Comparison of ENCODE assay signal across 8 cellular contexts in genomic region chr6:26216015-26216885, GRCh38.
DNase-seq lines count a peak whose midpoint lies in the region; ATAC-seq, FAIRE-seq and TF ChIP-seq lines count a peak whose summit lies in the region.

No MANE protein-coding gene starts in this region.

- in situ Hi-C loops in HepG2 (cut with HindIII; ENCODE audit: extremely low pct_ligation_motif_present, low pct_unique_long_range_greater_than_20kb) = no loop called here

- 5 to 8% methylated on average over 41 of the region's 41 CpGs for WGBS in ectodermal cell, 2 experiments
- 2% methylated on average over 39 of the region's 41 CpGs for WGBS in HepG2 (ENCODE audit: low lambda C conversion rate)

- H3K36me3 Mint-ChIP-seq in activated CD4-positive, alpha-beta T cell treated with anti-CD3 and anti-CD28 coated beads, Interleukin-2, amount 10 ng/mL, durations not matched to agents 24 days and 14 days (ENCODE audit: low read depth) = no peaks in the 10 kb centered on the region

- TF ChIP-seq CTCF in BJ (IDR thresholded peaks at IDR 0.05; ENCODE audit: insufficient read depth, low read depth, low read length) (no peak), HepG2 (CRISPR knock-in tag; IDR thresholded peaks at IDR 0.05) (no peak)

- no peaks in the 10 kb centered on the region for H3K9me3 ChIP-seq in ectodermal cell (ENCODE audit: control insufficient read depth, low read length)
- no peaks in the 10 kb centered on the region for H3K9me3 ChIP-seq in HepG2 (ENCODE audit: low read length)

- H3K27ac Mint-ChIP-seq in activated CD4-positive, alpha-beta T cell treated with anti-CD3 and anti-CD28 coated beads, Interleukin-2, amount 10 ng/mL, durations not matched to agents 24 days and 14 days = no peak overlapping the region

- CTCF ChIA-PET in BJ (lab: Yijun Ruan, JAX) (interaction anchor here (0.7 to 2.3 kb wide), 13 partner anchors 9 to 380 kb away, joined by 3 to 9 read pairs (median 4); a partner anchor contains a TSS), HepG2 (lab: Yijun Ruan, JAX; ENCODE audit: low intra/inter-chr PET ratio, low total read pairs) (interaction anchor here (1.6 kb wide), 1 partner anchor 41 kb away, joined by 6 read pairs; no protein-coding TSS in a partner anchor)

- FAIRE-seq in HepG2 (lab: Jason Lieb, UNC) = peak; percentile 86

- TF ChIP-seq EP300 in HepG2 (IDR thresholded peaks at IDR 0.05; ENCODE audit: low read depth in 2 of 2, low read length in 2 of 2) (peak in 1 of 2 experiments; percentile 48; a peak in 1 of 4 replicates), HepG2 (CRISPR knock-in tag; IDR thresholded peaks at IDR 0.05; ENCODE audit: borderline replicate concordance) (peak; percentile 57; the same call in 1 of the 2 replicates)

- POLR2A ChIA-PET in BJ (lab: Charles Lee) = interaction anchor here (0.5 to 3.0 kb wide), 29 partner anchors 8 to 1677 kb away, joined by 3 to 74 read pairs (median 10); a partner anchor contains a TSS
- POLR2A ChIA-PET in HepG2 (lab: Yijun Ruan, JAX) = interaction anchor here (0.7 to 6.1 kb wide), 55 partner anchors 8 to 1678 kb away, joined by 3 to 336 read pairs (median 6); partner anchors contain the start of gene HMGN4

- peak; percentile 97 to 99 for TF ChIP-seq POLR2A in HepG2 (IDR thresholded peaks at IDR 0.05; ENCODE audit: insufficient read depth in 1 of 2, low read depth in 2 of 2, low read length in 2 of 2)

- peak; percentile 26; the same call in 1 of the 2 replicates for TF ChIP-seq RAD21 in HepG2 (CRISPR knock-in tag; IDR thresholded peaks at IDR 0.05)

- BruUV-seq in HepG2 (replicated peaks; lab: Mats Ljungman, UMichigan) = TSS peak; percentile 95

- intact Hi-C loops in activated CD4-positive, alpha-beta T cell treated with anti-CD3 and anti-CD28 coated beads, Interleukin-2, amount 10 ng/mL, durations not matched to agents 24 days and 14 days (cut with micrococcal nuclease) = loop anchor here (1.0 to 2.0 kb wide), 8 partner anchors 8 to 92 kb away; a partner anchor contains a TSS
- intact Hi-C loops in HepG2 (cut with micrococcal nuclease; ENCODE audit: unreplicated experiment) = loop anchor here (1.0 to 5.0 kb wide), 7 partner anchors 11 to 159 kb away; a partner anchor contains a TSS

- H3K27ac ChIP-seq in ectodermal cell (ENCODE audit: insufficient read depth, low read depth, low read length, poor library complexity, severe bottlenecking) (peak overlapping the region; percentile 99), HepG2 (ENCODE audit: extremely low read length, insufficient read depth, low read length) (peak overlapping the region; percentile 89)

- no peak overlapping the region for H2AFZ ChIP-seq in HepG2 (ENCODE audit: low read length)

- no peak overlapping the region for H3K4me3 Mint-ChIP-seq in activated CD4-positive, alpha-beta T cell treated with anti-CD3 and anti-CD28 coated beads, Interleukin-2, amount 10 ng/mL, durations not matched to agents 24 days and 14 days

- no peaks in the 10 kb centered on the region for H4K20me1 ChIP-seq in HepG2 (ENCODE audit: insufficient read depth, low read length)

- H3K4me1 ChIP-seq in ectodermal cell (ENCODE audit: control insufficient read depth, insufficient read depth, low read length) = peaks cover 3% of the 10 kb centered on the region
- peaks cover 30% of the 10 kb centered on the region for H3K4me1 ChIP-seq in HepG2 (ENCODE audit: insufficient read depth, low read length)

- H3K36me3 ChIP-seq in BJ (ENCODE audit: control insufficient read depth, insufficient read depth, low read length) (no peaks in the 10 kb centered on the region), ectodermal cell (ENCODE audit: control insufficient read depth, insufficient read depth, low read length) (no peaks in the 10 kb centered on the region), HepG2 (replicated peaks in 1 of 2; ENCODE audit: control insufficient read depth in 1 of 2, insufficient read depth in 2 of 2, low read length in 2 of 2) (no peaks in the 10 kb centered on the region)

- peaks cover 27% of the 10 kb centered on the region for H3K4me1 Mint-ChIP-seq in activated CD4-positive, alpha-beta T cell treated with anti-CD3 and anti-CD28 coated beads, Interleukin-2, amount 10 ng/mL, durations not matched to agents 24 days and 14 days

- peak overlapping the region; percentile 91 for H3K4me2 ChIP-seq in HepG2 (ENCODE audit: low read depth, low read length)

- peak overlapping the region; percentile 59 for H3K4me3 ChIP-seq in BJ (ENCODE audit: low read depth, low read length)
- H3K4me3 ChIP-seq in ectodermal cell (ENCODE audit: insufficient read depth, low read depth, low read length) = peak overlapping the region; percentile 84
- H3K4me3 ChIP-seq in HepG2 (replicated peaks in 1 of 3; ENCODE audit: insufficient read depth in 1 of 3, low read depth in 2 of 3, low read length in 3 of 3) = peak overlapping the region; percentile 60 to 75 (median 72)

- peaks cover 4% of the 10 kb centered on the region for H3K9me3 Mint-ChIP-seq in activated CD4-positive, alpha-beta T cell treated with anti-CD3 and anti-CD28 coated beads, Interleukin-2, amount 10 ng/mL, durations not matched to agents 24 days and 14 days

- no peaks in the 10 kb centered on the region for H3K79me2 ChIP-seq in HepG2 (ENCODE audit: insufficient read depth, low read length)

- DNase-seq in BJ (ENCODE audit: low read depth) (peak; percentile 100), NCI-H510A treated with DMSO at 0.1 percent for 48 hours (lab: John Stamatoyannopoulos, UW) (peak; percentile 94), HepG2 (ENCODE audit: low spot score) (peak; percentile 99)
- peak; percentile 96 for DNase-seq in activated CD4-positive, alpha-beta T cell treated with anti-CD3 and anti-CD28 coated beads, Interleukin-2, amount 10 ng/mL, durations not matched to agents 24 days and 14 days
- peak; percentile 54 for DNase-seq in stimulated activated CD8-positive, alpha-beta memory T cell treated with anti-CD3 and anti-CD28 coated beads, Interleukin-12 subunit alpha, Interleukin-12 subunit beta, amount 100 ng/mL, for 4 hours (ENCODE audit: low read depth)

- H3K27me3 ChIP-seq in BJ (ENCODE audit: control insufficient read depth, insufficient read depth, low read length) (no peaks in the 10 kb centered on the region), ectodermal cell (ENCODE audit: control insufficient read depth, insufficient read depth, low read length, poor library complexity, severe bottlenecking) (no peaks in the 10 kb centered on the region), HepG2 (ENCODE audit: control insufficient read depth in 1 of 2, insufficient read depth in 2 of 2, low read length in 2 of 2) (no peaks in the 10 kb centered on the region; a peak in 1 of 5 replicates)

- H3K9ac ChIP-seq in HepG2 (ENCODE audit: insufficient read depth, low read depth, low read length) = peak overlapping the region; percentile 70

- H3K27me3 Mint-ChIP-seq in activated CD4-positive, alpha-beta T cell treated with anti-CD3 and anti-CD28 coated beads, Interleukin-2, amount 10 ng/mL, durations not matched to agents 24 days and 14 days = no peaks in the 10 kb centered on the region

- ATAC-seq in GM19043 (IDR thresholded peaks at IDR 0.05; ENCODE audit: low read depth, unreplicated experiment) (peak; percentile 65), HG03280 (IDR thresholded peaks at IDR 0.05; ENCODE audit: unreplicated experiment) (peak; percentile 73), HepG2 (peak; percentile 67)

TF ChIP-seq in HepG2, 621 proteins besides CTCF, POLR2A, EP300 and RAD21 (continues in another document):
- TF ChIP-seq ZNF503 (CRISPR knock-in tag; IDR thresholded peaks at IDR 0.05) (peak; percentile 29; the same call in 1 of the 2 replicates), ZNF550 (CRISPR knock-in tag; IDR thresholded peaks at IDR 0.05; ENCODE audit: borderline replicate concordance) (no peak), KLF13 (CRISPR knock-in tag; IDR thresholded peaks at IDR 0.05) (no peak), BRF2 (CRISPR knock-in tag; IDR thresholded peaks at IDR 0.05) (no peak), TCF7L2 (IDR thresholded peaks at IDR 0.05; ENCODE audit: low read depth, low read length) (no peak), PREB (CRISPR knock-in tag; IDR thresholded peaks at IDR 0.05) (no peak)

Comparison
In these comparisons a context has a peak if more than half of its experiments do, and no peak if none do; other contexts are left out.
1. Peak in every context shown above with its lines: DNase-seq, ATAC-seq, H3K4me3 ChIP-seq and H3K27ac ChIP-seq.